ENCODE assay signal across 9 cellular contexts in genomic region chr5:34022131-34022705, GRCh38. TPM values are rescaled to one million over a fixed set of nuclear protein-coding genes. Genes with fewer than 3 reads are reported as not detected.
DNase-seq lines count a peak whose midpoint lies in the region; ATAC-seq and TF ChIP-seq lines count a peak whose summit lies in the region.
"Had no signal": no experiment of that assay in that cellular context is flagged by ENCODE, and none has a peak within 500 bp of the region (broad histone marks: within the 10 kb centered on the region; RNA-seq: fewer than 3 reads in every experiment).

No MANE protein-coding gene starts in this region.

- H3K27me3 Mint-ChIP-seq in T-helper 1 cell treated with Interleukin-12 subunit alpha and Interleukin-12 subunit beta and Interleukin-4 antibody, amounts not matched to agents 30 μg/mL and 1 μg/mL, for 36 hours (ENCODE audit: low read depth): no peaks in the 10 kb centered on the region
- H3K27me3 Mint-ChIP-seq in naive thymus-derived CD8-positive, alpha-beta T cell: no peaks in the 10 kb centered on the region

- POLR2A ChIA-PET in naive thymus-derived CD8-positive, alpha-beta T cell (lab: Charles Lee): interaction anchor here (0.8 to 3.1 kb wide), 2 partner anchors 14 to 16 kb away, joined by 4 to 18 read pairs; partner anchors contain the start of gene AMACR

- peaks cover 21% of the 10 kb centered on the region for H3K36me3 Mint-ChIP-seq in T-helper 1 cell treated with Interleukin-12 subunit alpha and Interleukin-12 subunit beta and Interleukin-4 antibody, amounts not matched to agents 30 μg/mL and 1 μg/mL, for 36 hours (ENCODE audit: low read depth)
- peaks cover 5 to 62% (median 24%) of the 10 kb centered on the region in 3 donors for H3K36me3 Mint-ChIP-seq in naive thymus-derived CD8-positive, alpha-beta T cell

- peak overlapping the region; percentile 88 for H3K27ac Mint-ChIP-seq in T-helper 1 cell treated with Interleukin-12 subunit alpha and Interleukin-12 subunit beta and Interleukin-4 antibody, amounts not matched to agents 30 μg/mL and 1 μg/mL, for 36 hours
- peak overlapping the region; percentile 15 to 93 (median 88) for H3K27ac Mint-ChIP-seq in naive thymus-derived CD8-positive, alpha-beta T cell

- TF ChIP-seq POLR2A in testis (IDR thresholded peaks at IDR 0.05): no peak

- no peaks in the 10 kb centered on the region for H3K36me3 ChIP-seq in testis (ENCODE audit: low read depth, missing control alignments)

- H3K4me3 ChIP-seq in testis: no peak overlapping the region

- H3K9me3 Mint-ChIP-seq in T-helper 1 cell treated with Interleukin-12 subunit alpha and Interleukin-12 subunit beta and Interleukin-4 antibody, amounts not matched to agents 30 μg/mL and 1 μg/mL, for 36 hours: no peaks in the 10 kb centered on the region
- H3K9me3 Mint-ChIP-seq in naive thymus-derived CD8-positive, alpha-beta T cell: no peaks in the 10 kb centered on the region

- peak in 3 of 10 donors; percentile 17 to 42 (median 23) for DNase-seq in naive thymus-derived CD8-positive, alpha-beta T cell
- DNase-seq in testis (no peak), NCI-H1417 (lab: John Stamatoyannopoulos, UW) (no peak), GF-D8 (lab: John Stamatoyannopoulos, UW) (no peak), NCI-H2227 treated with DMSO at 0.1 percent for 48 hours (lab: John Stamatoyannopoulos, UW) (no peak)

- intact Hi-C loops in testis (cut with DNase I; ENCODE audit: low total_unique reads): no loop called here

- no peaks in the 10 kb centered on the region for H3K4me1 ChIP-seq in testis

- H3K27me3 ChIP-seq in testis: no peaks in the 10 kb centered on the region

- peak; percentile 93 for ATAC-seq in GM18907 (IDR thresholded peaks at IDR 0.05; ENCODE audit: unreplicated experiment)
- peak; percentile 93 for ATAC-seq in HG02642 (IDR thresholded peaks at IDR 0.05; ENCODE audit: poor library complexity, unreplicated experiment)
- peak; percentile 60 to 89 for ATAC-seq in naive thymus-derived CD8-positive, alpha-beta T cell

- H3K9me3 ChIP-seq in testis: no peaks in the 10 kb centered on the region

- no peak for TF ChIP-seq CTCF in testis (IDR thresholded peaks at IDR 0.05)

- 25 to 48% methylated on average over 2 of the region's 2 CpGs for WGBS in testis, 2 donors

- H3K4me3 Mint-ChIP-seq in T-helper 1 cell treated with Interleukin-12 subunit alpha and Interleukin-12 subunit beta and Interleukin-4 antibody, amounts not matched to agents 30 μg/mL and 1 μg/mL, for 36 hours: peak overlapping the region; percentile 53
- H3K4me3 Mint-ChIP-seq in naive thymus-derived CD8-positive, alpha-beta T cell: peak overlapping the region in 6 of 10 donors; percentile 1 to 59 (median 32)

- peaks cover 21% of the 10 kb centered on the region for H3K4me1 Mint-ChIP-seq in T-helper 1 cell treated with Interleukin-12 subunit alpha and Interleukin-12 subunit beta and Interleukin-4 antibody, amounts not matched to agents 30 μg/mL and 1 μg/mL, for 36 hours (ENCODE audit: low read depth)
- H3K4me1 Mint-ChIP-seq in naive thymus-derived CD8-positive, alpha-beta T cell: peaks cover 16 to 24% (median 19%) of the 10 kb centered on the region in 4 donors

- H3K27ac ChIP-seq in testis: no peak overlapping the region

RNA-seq across cellular contexts. Expression of gene AMACR, which starts 14.4 kb away (rescaled TPM):
- total RNA-seq in naive thymus-derived CD8-positive, alpha-beta T cell: 1 to 10 TPM; 4.8 to 4.9 TPM
- polyA plus RNA-seq in naive thymus-derived CD8-positive, alpha-beta T cell: 1 to 10 TPM; 5.9 to 9.1 (median 7.2) TPM
- 10 to 100 TPM in 1 of 2 donors, 1 to 10 TPM in 1; 6.9 to 12.6 TPM for total RNA-seq in testis
- 12.1 TPM for polyA plus RNA-seq in testis (ENCODE audit: insufficient read depth, low read depth, low replicate concordance)

RNA-seq across cellular contexts. Expression of gene C1QTNF3, which starts 20.8 kb away (rescaled TPM):
- 1 to 10 TPM; 5.7 to 7.4 TPM for total RNA-seq in naive thymus-derived CD8-positive, alpha-beta T cell
- polyA plus RNA-seq in naive thymus-derived CD8-positive, alpha-beta T cell: under 1 TPM; 0.08 to 0.38 (median 0.36) TPM
- total RNA-seq in testis: 10 to 100 TPM; 14.1 to 27.1 TPM
- polyA plus RNA-seq in testis (ENCODE audit: insufficient read depth, low read depth, low replicate concordance): 31.3 TPM

RNA-seq across cellular contexts. Expression of gene SLC45A2, which starts 37.7 kb away (rescaled TPM):
- under 1 TPM in 1 of 2 experiments, not detected in 1; 0.93 TPM for total RNA-seq in naive thymus-derived CD8-positive, alpha-beta T cell
- not detected for polyA plus RNA-seq in naive thymus-derived CD8-positive, alpha-beta T cell
- total RNA-seq in testis: 1 to 10 TPM in 1 of 2 donors, under 1 TPM in 1; 0.93 to 1.6 TPM
- 2.0 TPM for polyA plus RNA-seq in testis (ENCODE audit: insufficient read depth, low read depth, low replicate concordance)
- total RNA-seq: LHCN-M2 had no signal
